29 cellular contexts compared by ENCODE assay signal in genomic region chr17:42047343-42047742, GRCh38. TPM values are rescaled to one million over a fixed set of nuclear protein-coding genes. Genes with fewer than 3 reads are reported as not detected.
"Had no signal": no experiment of that assay in that cellular context is flagged by ENCODE, and none has a peak within 500 bp of the region (broad histone marks: within the 10 kb centered on the region; RNA-seq: fewer than 3 reads in every experiment).

No MANE protein-coding gene starts in this region.

- DNase-seq: activated B cell treated with CpG ODN at 0.5 μM for 24 hours; activated CD4-positive, alpha-beta memory T cell treated with anti-CD3 and anti-CD28 coated beads, Interleukin-2, amount 10 ng/mL, durations not matched to agents 7 days and 5 days; activated CD4-positive, alpha-beta T cell treated with anti-CD3 and anti-CD28 coated beads for 4 hours; activated CD4-positive, alpha-beta T cell treated with anti-CD3 and anti-CD28 coated beads, Interleukin-2, amount 10 ng/mL, durations not matched to agents 24 days and 14 days; activated CD4-positive, alpha-beta T cell treated with anti-CD3 and anti-CD28 coated beads, Interleukin-2, amount 50 U/mL, for 48 hours; activated CD4-positive, CD25-positive, alpha-beta regulatory T cell treated with anti-CD3 and anti-CD28 coated beads, Interleukin-2, amount 50 U/mL, for 72 hours; activated CD8-positive, alpha-beta memory T cell treated with anti-CD3 and anti-CD28 coated beads for 24 hours; activated CD8-positive, alpha-beta memory T cell treated with anti-CD3 and anti-CD28 coated beads, Interleukin-2, amount 10 ng/mL, durations not matched to agents 7 days and 5 days; activated CD8-positive, alpha-beta memory T cell treated with anti-CD3 and anti-CD28 coated beads, Interleukin-2, amount 50 U/mL, for 48 hours; activated CD8-positive, alpha-beta T cell treated with anti-CD3 and anti-CD28 coated beads, Interleukin-2, amount 10 ng/mL, durations not matched to agents 7 days and 5 days; activated effector memory CD4-positive, alpha-beta T cell treated with Interleukin-2 at 50 U/mL for 16 hours; activated gamma-delta T cell; activated naive CD4-positive, alpha-beta T cell treated with anti-CD3 and anti-CD28 coated beads, Interleukin-2, amount 10 ng/mL, durations not matched to agents 7 days and 5 days; activated naive CD4-positive, alpha-beta T cell treated with Interleukin-2 at 50 U/mL for 16 hours; activated naive CD8-positive, alpha-beta T cell treated with anti-CD3 and anti-CD28 coated beads, Interleukin-2, amount 10 ng/mL, durations not matched to agents 7 days and 5 days; activated naive CD8-positive, alpha-beta T cell treated with anti-CD3 and anti-CD28 coated beads, Interleukin-2, amount 50 U/mL, for 24 hours; activated T-cell treated with anti-CD3 and anti-CD28 coated beads, Interleukin-2, amount 50 U/mL, for 24 hours; activated T-cell treated with anti-CD3 and anti-CD28 coated beads, Interleukin-2, amount 50 U/mL, for 48 hours; amygdala; anterior cingulate cortex; caudate nucleus; cerebellar nuclear complex; T-helper 2 cell; T-helper 9 cell had no signal

- H3K4me1 ChIP-seq: ascending aorta had no signal

- H3K36me3 ChIP-seq: ascending aorta, cardiac muscle cell had no signal

- H3K27me3 ChIP-seq: ascending aorta, cardiac muscle cell had no signal

- H3K27ac ChIP-seq: ascending aorta, cardiac muscle cell, VCaP had no signal

- FAIRE-seq: bronchial epithelial cell, TTC549 had no signal

- H3K4me3 ChIP-seq: ascending aorta, cardiac muscle cell had no signal

- H3K9me3 ChIP-seq: ascending aorta had no signal

- ATAC-seq: activated CD8-positive, alpha-beta memory T cell treated with anti-CD3 and anti-CD28 coated beads, Interleukin-2, amount 10 ng/mL, durations not matched to agents 7 days and 5 days; activated CD8-positive, alpha-beta T cell treated with anti-CD3 and anti-CD28 coated beads, Interleukin-2, amount 10 ng/mL, durations not matched to agents 7 days and 5 days; activated naive CD8-positive, alpha-beta T cell treated with anti-CD3 and anti-CD28 coated beads, Interleukin-2, amount 50 U/mL, for 24 hours had no signal

RNA-seq across cellular contexts. Expression of gene ZNF385C, which starts 50.9 kb away (rescaled TPM):
- total RNA-seq: activated CD4-positive, alpha-beta memory T cell treated with anti-CD3 and anti-CD28 coated beads, Interleukin-2, amount 10 ng/mL, durations not matched to agents 7 days and 5 days; ascending aorta had no signal
